ENCODE assay signal across 20 cellular contexts in the genomic region with DNA sequence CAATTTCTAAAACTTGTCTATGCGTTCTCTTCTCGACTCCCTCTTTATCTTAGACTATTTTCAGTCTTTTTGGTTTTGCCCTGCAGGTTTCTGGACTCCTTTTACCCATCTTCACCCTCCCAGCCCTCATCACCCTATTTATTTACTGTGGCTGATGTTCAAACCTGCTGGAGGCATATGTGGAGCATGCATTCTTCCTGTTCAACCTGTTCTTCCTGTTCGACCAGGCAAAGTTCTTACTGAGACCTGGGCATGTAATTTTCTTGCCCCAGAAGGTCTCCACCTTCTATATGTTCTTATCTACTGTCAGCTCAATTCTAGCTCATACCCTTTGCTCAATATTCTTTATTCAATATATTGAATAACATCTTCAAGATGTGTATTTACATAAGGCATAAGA.
DNase-seq lines count a peak whose midpoint lies in the region; ATAC-seq and TF ChIP-seq lines count a peak whose summit lies in the region.
"Had no signal": no experiment of that assay in that cellular context is flagged by ENCODE, and none has a peak within 500 bp of the region (broad histone marks: within the 10 kb centered on the region; RNA-seq: fewer than 3 reads in every experiment).

No MANE protein-coding gene starts in this region.

- H3K36me3 Mint-ChIP-seq in Caco-2 (ENCODE audit: insufficient read depth, unreplicated experiment) = peaks cover 6% of the 10 kb centered on the region
- H3K36me3 Mint-ChIP-seq: activated naive CD4-positive, alpha-beta T cell treated with anti-CD3 and anti-CD28 coated beads, Interleukin-2, amount 50 U/mL, for 72 hours; brain; CD4-positive, CD25-positive, alpha-beta regulatory T cell; stimulated activated naive B cell treated with anti-CD40 and anti-IgM and Interleukin-4, amounts not matched to agents 10 μg/mL and 1 μg/mL and 100 μg/mL, for 72 hours had no signal

- H3K4me1 ChIP-seq in Caco-2 (0 out of 2 replicates have a peak, but pooled peaks cover 5% of the 10 kb centered on the region), colonic mucosa (no peaks in the 10 kb centered on the region), mucosa of descending colon (ENCODE audit: low read depth) (peaks cover 11% of the 10 kb centered on the region)
- H3K4me1 ChIP-seq: upper lobe of left lung had no signal

- no peak overlapping the region for H3K4me3 ChIP-seq in Caco-2 (ENCODE audit: low read depth, low read length)
- no peak overlapping the region for H3K4me3 ChIP-seq in colonic mucosa
- H3K4me3 ChIP-seq in mucosa of descending colon = no peak overlapping the region
- H3K4me3 ChIP-seq: upper lobe of left lung had no signal

- H3K27me3 ChIP-seq in Caco-2 (replicated peaks; ENCODE audit: control insufficient read depth, insufficient read depth, low read length) (no peaks in the 10 kb centered on the region), colonic mucosa (no peaks in the 10 kb centered on the region)
- H3K27me3 ChIP-seq: upper lobe of left lung had no signal

- CTCF ChIA-PET in Caco-2 (lab: Charles Lee) = no interaction called here

- ATAC-seq in mucosa of descending colon = peak; percentile 97
- ATAC-seq in GM18520 (IDR thresholded peaks at IDR 0.05; ENCODE audit: unreplicated experiment) = no peak
- ATAC-seq: activated naive CD4-positive, alpha-beta T cell treated with anti-CD3 and anti-CD28 coated beads, Interleukin-2, amount 50 U/mL, for 72 hours; stimulated activated naive B cell treated with anti-CD40 and anti-IgM and Interleukin-4, amounts not matched to agents 10 μg/mL and 1 μg/mL and 100 μg/mL, for 72 hours had no signal

- H3K36me3 ChIP-seq in Caco-2 (ENCODE audit: control insufficient read depth, insufficient read depth, low read length) (no peaks in the 10 kb centered on the region), colonic mucosa (no peaks in the 10 kb centered on the region), mucosa of descending colon (ENCODE audit: low read depth) (no peaks in the 10 kb centered on the region)
- H3K36me3 ChIP-seq: upper lobe of left lung had no signal

- peak; percentile 62 to 63 for DNase-seq in Caco-2
- DNase-seq in NCI-H1048 (lab: John Stamatoyannopoulos, UW) = peak; percentile 65
- peak; percentile 91 for DNase-seq in colonic mucosa
- DNase-seq in mucosa of descending colon = peak in 1 of 3 donors; percentile 95
- DNase-seq in KG1 (lab: John Stamatoyannopoulos, UW) = no peak
- no peak for DNase-seq in H4 (ENCODE audit: low spot score)
- DNase-seq in NCI-H2081 (lab: John Stamatoyannopoulos, UW) = no peak
- DNase-seq: activated CD4-positive, alpha-beta T cell treated with anti-CD3 and anti-CD28 coated beads, Interleukin-2, amount 50 U/mL, for 48 hours; CD4-positive, CD25-positive, alpha-beta regulatory T cell; H9; NCI-H1694; NCI-H82; stimulated activated naive B cell treated with anti-CD40 and anti-IgM and Interleukin-4, amounts not matched to agents 10 μg/mL and 1 μg/mL and 100 μg/mL, for 72 hours; SW 1271 had no signal

- BruUV-seq in Caco-2 (replicated peaks; lab: Mats Ljungman, UMichigan) = no TSS peak

- no peak overlapping the region for H3K9ac ChIP-seq in colonic mucosa (ENCODE audit: low read depth in 2 of 2, low read length in 2 of 2)

- peaks cover 7% of the 10 kb centered on the region for H3K4me1 Mint-ChIP-seq in Caco-2 (ENCODE audit: low read depth, unreplicated experiment)
- H3K4me1 Mint-ChIP-seq: brain; neural crest cell; stimulated activated naive B cell treated with anti-CD40 and anti-IgM and Interleukin-4, amounts not matched to agents 10 μg/mL and 1 μg/mL and 100 μg/mL, for 72 hours had no signal

- peak overlapping the region; percentile 7 for H3K27ac ChIP-seq in colonic mucosa
- H3K27ac ChIP-seq: upper lobe of left lung had no signal

- H3K9me3 Mint-ChIP-seq in Caco-2 (ENCODE audit: unreplicated experiment) = peaks cover 10% of the 10 kb centered on the region
- H3K9me3 Mint-ChIP-seq: dendritic cell treated with granulocyte-macrophage colony-stimulating factor and Interleukin-4, amounts not matched to agents 40 ng/mL and 50 ng/mL, for 4 days; H9 had no signal

- H3K9me3 ChIP-seq in Caco-2 = no peaks in the 10 kb centered on the region
- H3K9me3 ChIP-seq in colonic mucosa = no peaks in the 10 kb centered on the region
- H3K9me3 ChIP-seq in mucosa of descending colon = no peaks in the 10 kb centered on the region
- H3K9me3 ChIP-seq: upper lobe of left lung had no signal

- H3K27me3 Mint-ChIP-seq in Caco-2 (ENCODE audit: insufficient read depth, unreplicated experiment) = no peaks in the 10 kb centered on the region
- H3K27me3 Mint-ChIP-seq: brain; dendritic cell treated with granulocyte-macrophage colony-stimulating factor and Interleukin-4, amounts not matched to agents 40 ng/mL and 50 ng/mL, for 4 days; stimulated activated naive B cell treated with anti-CD40 and anti-IgM and Interleukin-4, amounts not matched to agents 10 μg/mL and 1 μg/mL and 100 μg/mL, for 72 hours had no signal

- intact Hi-C loops in Caco-2 (cut with micrococcal nuclease; ENCODE audit: unreplicated experiment) = no loop called here
- intact Hi-C loops in colonic mucosa (cut with DNase I) = no loop called here
- intact Hi-C loops in mucosa of descending colon (cut with DNase I, micrococcal nuclease) = no loop called here

- no peak overlapping the region for H3K4me3 Mint-ChIP-seq in Caco-2 (ENCODE audit: unreplicated experiment)
- H3K4me3 Mint-ChIP-seq: brain; CD4-positive, CD25-positive, alpha-beta regulatory T cell; dendritic cell treated with granulocyte-macrophage colony-stimulating factor and Interleukin-4, amounts not matched to agents 40 ng/mL and 50 ng/mL, for 4 days; H9; neural crest cell; stimulated activated naive B cell treated with anti-CD40 and anti-IgM and Interleukin-4, amounts not matched to agents 10 μg/mL and 1 μg/mL and 100 μg/mL, for 72 hours had no signal

- TF ChIP-seq CTCF in Caco-2 (IDR thresholded peaks at IDR 0.05; ENCODE audit: insufficient read depth in 1 of 2, low read depth in 1 of 2, low read length in 1 of 2, severe bottlenecking in 1 of 2, unreplicated experiment in 1 of 2) = no peak
- no peak for TF ChIP-seq CTCF in colonic mucosa (IDR thresholded peaks at IDR 0.05)
- no peak for TF ChIP-seq CTCF in mucosa of descending colon (IDR thresholded peaks at IDR 0.05)

- no peak overlapping the region for H3K27ac Mint-ChIP-seq in Caco-2 (ENCODE audit: unreplicated experiment)
- H3K27ac Mint-ChIP-seq: activated naive CD4-positive, alpha-beta T cell treated with anti-CD3 and anti-CD28 coated beads, Interleukin-2, amount 50 U/mL, for 72 hours; dendritic cell treated with granulocyte-macrophage colony-stimulating factor and Interleukin-4, amounts not matched to agents 40 ng/mL and 50 ng/mL, for 4 days; H9; stimulated activated naive B cell treated with anti-CD40 and anti-IgM and Interleukin-4, amounts not matched to agents 10 μg/mL and 1 μg/mL and 100 μg/mL, for 72 hours had no signal

- POLR2A ChIA-PET in Caco-2 (lab: Charles Lee) = no interaction called here

Comparison
In these comparisons a context has a peak if more than half of its experiments do, and no peak if none do; other contexts are left out.
1. DNase-seq: peak in Caco-2 (2 of 2), NCI-H1048 (single experiment) and colonic mucosa (single experiment); none in KG1 (single experiment), H4 (single experiment) and NCI-H2081 (0 of 2).